In genomic region chr2:12507295-12507694, GRCh38 we compare ENCODE assay signal across 9 cellular contexts.
DNase-seq lines count a peak whose midpoint lies in the region; ATAC-seq and TF ChIP-seq lines count a peak whose summit lies in the region.
"Had no signal": no experiment of that assay in that cellular context is flagged by ENCODE, and none has a peak within 500 bp of the region (broad histone marks: within the 10 kb centered on the region; RNA-seq: fewer than 3 reads in every experiment).

No MANE protein-coding gene starts in this region.

- intact Hi-C loops in activated T-helper 1 cell treated with anti-CD3 and anti-CD28 coated beads, Interleukin-12 subunit alpha, Interleukin-12 subunit beta, Interleukin-2, Interleukin-4 antibody, amounts not matched to agents 30 ng/mL and 10 ng/mL and 1 ng/mL, durations not matched to agents 14 hours and 24 hours and 36 hours (cut with micrococcal nuclease), result loop anchor here (1.0 to 2.0 kb wide), 2 partner anchors 18 to 214 kb away; no protein-coding TSS in a partner anchor
- intact Hi-C loops in natural killer cell (cut with micrococcal nuclease), result loop anchor here (5.0 to 10.0 kb wide), 2 partner anchors 210 to 452 kb away; partner anchors contain the start of gene TRIB2

- ATAC-seq in GM18502 (IDR thresholded peaks at IDR 0.05; ENCODE audit: poor library complexity, unreplicated experiment) (peak; percentile 77), HG02763 (IDR thresholded peaks at IDR 0.05; ENCODE audit: unreplicated experiment) (peak; percentile 81), natural killer cell (peak; percentile 87 to 94 (median 91))

- peaks cover 63% of the 10 kb centered on the region for H3K4me1 Mint-ChIP-seq in activated T-helper 1 cell treated with anti-CD3 and anti-CD28 coated beads, Interleukin-12 subunit alpha, Interleukin-12 subunit beta, Interleukin-2, Interleukin-4 antibody, amounts not matched to agents 30 ng/mL and 10 ng/mL and 1 ng/mL, durations not matched to agents 14 hours and 24 hours and 36 hours (ENCODE audit: low read depth)
- peaks cover 54 to 72% of the 10 kb centered on the region in 2 donors for H3K4me1 Mint-ChIP-seq in natural killer cell

- H3K27me3 Mint-ChIP-seq in activated T-helper 1 cell treated with anti-CD3 and anti-CD28 coated beads, Interleukin-12 subunit alpha, Interleukin-12 subunit beta, Interleukin-2, Interleukin-4 antibody, amounts not matched to agents 30 ng/mL and 10 ng/mL and 1 ng/mL, durations not matched to agents 14 hours and 24 hours and 36 hours (ENCODE audit: insufficient read depth), result peaks cover 2% of the 10 kb centered on the region
- no peaks in the 10 kb centered on the region for H3K27me3 Mint-ChIP-seq in natural killer cell (ENCODE audit: low read depth in 2 of 2)

- peak; percentile 79 for DNase-seq in NK-92 treated with Interleukin-12 subunit alpha and Interleukin-12 subunit beta, amount 100 ng/mL, for 24 hours (lab: John Stamatoyannopoulos, UW)
- no peak for DNase-seq in activated T-helper 1 cell treated with anti-CD3 and anti-CD28 coated beads, Interleukin-12 subunit alpha, Interleukin-12 subunit beta, Interleukin-2, Interleukin-4 antibody, amounts not matched to agents 30 ng/mL and 10 ng/mL and 1 ng/mL, durations not matched to agents 14 hours and 24 hours and 36 hours (ENCODE audit: low spot score)
- DNase-seq in natural killer cell, result peak; percentile 29
- DNase-seq in NCI-H1694 treated with DMSO at 0.1 percent for 48 hours (lab: John Stamatoyannopoulos, UW), result no peak
- DNase-seq in COLO668 (lab: John Stamatoyannopoulos, UW; ENCODE audit: unreplicated experiment), result no peak
- DNase-seq in Ammon's horn (ENCODE audit: low spot score), result no peak
- DNase-seq: right lobe of liver had no signal

- peak overlapping the region; percentile 24 for H3K27ac Mint-ChIP-seq in activated T-helper 1 cell treated with anti-CD3 and anti-CD28 coated beads, Interleukin-12 subunit alpha, Interleukin-12 subunit beta, Interleukin-2, Interleukin-4 antibody, amounts not matched to agents 30 ng/mL and 10 ng/mL and 1 ng/mL, durations not matched to agents 14 hours and 24 hours and 36 hours
- peak overlapping the region; percentile 45 to 67 for H3K27ac Mint-ChIP-seq in natural killer cell

- no peak for TF ChIP-seq CTCF in natural killer cell (IDR thresholded peaks at IDR 0.05)

- peaks cover 28% of the 10 kb centered on the region for H3K9me3 Mint-ChIP-seq in activated T-helper 1 cell treated with anti-CD3 and anti-CD28 coated beads, Interleukin-12 subunit alpha, Interleukin-12 subunit beta, Interleukin-2, Interleukin-4 antibody, amounts not matched to agents 30 ng/mL and 10 ng/mL and 1 ng/mL, durations not matched to agents 14 hours and 24 hours and 36 hours
- no peaks in the 10 kb centered on the region for H3K9me3 Mint-ChIP-seq in natural killer cell

- H3K4me3 Mint-ChIP-seq in activated T-helper 1 cell treated with anti-CD3 and anti-CD28 coated beads, Interleukin-12 subunit alpha, Interleukin-12 subunit beta, Interleukin-2, Interleukin-4 antibody, amounts not matched to agents 30 ng/mL and 10 ng/mL and 1 ng/mL, durations not matched to agents 14 hours and 24 hours and 36 hours, result peak overlapping the region; percentile 13
- H3K4me3 Mint-ChIP-seq in natural killer cell, result peak overlapping the region; percentile 35

- peaks cover 16% of the 10 kb centered on the region for H3K36me3 Mint-ChIP-seq in activated T-helper 1 cell treated with anti-CD3 and anti-CD28 coated beads, Interleukin-12 subunit alpha, Interleukin-12 subunit beta, Interleukin-2, Interleukin-4 antibody, amounts not matched to agents 30 ng/mL and 10 ng/mL and 1 ng/mL, durations not matched to agents 14 hours and 24 hours and 36 hours (ENCODE audit: low read depth)
- H3K36me3 Mint-ChIP-seq in natural killer cell, result no peaks in the 10 kb centered on the region

Comparison
In these comparisons a context has a peak if more than half of its experiments do, and no peak if none do; other contexts are left out.
1. DNase-seq: peak in NK-92 treated with Interleukin-12 subunit alpha and Interleukin-12 subunit beta, amount 100 ng/mL, for 24 hours (single experiment) and natural killer cell (single experiment); none in activated T-helper 1 cell treated with anti-CD3 and anti-CD28 coated beads, Interleukin-12 subunit alpha, Interleukin-12 subunit beta, Interleukin-2, Interleukin-4 antibody, amounts not matched to agents 30 ng/mL and 10 ng/mL and 1 ng/mL, durations not matched to agents 14 hours and 24 hours and 36 hours (single experiment), NCI-H1694 treated with DMSO at 0.1 percent for 48 hours (single experiment), COLO668 (single experiment) and Ammon's horn (single experiment).
2. Peak in every context shown above with its lines, with median percentiles within 50 percentile points of each other: ATAC-seq.